Comparison of ENCODE assay signal across 35 cellular contexts in the genomic region with DNA sequence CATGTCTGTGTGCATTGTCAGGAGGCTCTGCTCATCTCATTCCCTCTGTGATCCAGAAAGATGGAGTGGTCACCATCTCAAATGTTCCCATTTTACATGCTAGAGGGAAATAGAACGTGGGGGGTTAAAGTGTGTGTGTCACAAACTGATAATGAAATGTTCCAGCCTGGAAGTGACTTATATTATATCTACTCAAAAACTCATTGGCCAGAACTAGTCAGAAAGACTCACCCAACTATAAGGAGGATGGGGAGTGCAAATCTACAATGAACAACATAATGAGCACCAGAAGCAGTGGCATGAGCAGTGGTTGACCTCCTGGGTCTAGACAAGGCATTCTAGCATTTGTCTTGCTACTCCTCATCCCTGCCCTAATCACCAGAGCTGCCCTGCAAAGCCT.
"Had no signal": no experiment of that assay in that cellular context is flagged by ENCODE, and none has a peak within 500 bp of the region (broad histone marks: within the 10 kb centered on the region; RNA-seq: fewer than 3 reads in every experiment).

No MANE protein-coding gene starts in this region.

- DNase-seq: Karpas-422, Kasumi-1, MG63, MM.1S, MV-4-11, NCI-H1048, NCI-H1092, NCI-H1092 treated with DMSO at 0.1 percent for 48 hours, NCI-H1105, NCI-H1105 treated with DMSO at 0.1 percent for 48 hours, NCI-H1417, NCI-H1417 treated with DMSO at 0.1 percent for 48 hours, NCI-H1436, NCI-H1436 treated with DMSO at 0.1 percent for 48 hours, NCI-H146, NCI-H1694, NCI-H1694 treated with DMSO at 0.1 percent for 48 hours, NCI-H187, NCI-H187 treated with DMSO at 0.1 percent for 48 hours, NCI-H1930, NCI-H2029, NCI-H2029 treated with DMSO at 0.1 percent for 48 hours, NCI-H2081, NCI-H2081 treated with DMSO at 0.1 percent for 48 hours, NCI-H2107, NCI-H2171, NCI-H2171 treated with DMSO at 0.1 percent for 48 hours, NCI-H2227 treated with DMSO at 0.1 percent for 48 hours, NCI-H226, NCI-H345, NCI-H446, NCI-H446 treated with DMSO at 0.1 percent for 48 hours, NCI-H510A, NCI-H510A treated with DMSO at 0.1 percent for 48 hours, NCI-H524 had no signal

- H3K4me3 ChIP-seq: MG63 had no signal

- H3K36me3 ChIP-seq: MG63 had no signal

- H3K9me3 ChIP-seq: MG63 had no signal
